Comparison of ENCODE assay signal across 1 cellular context in genomic region chr10:11165591-11166543, GRCh38.
TF ChIP-seq lines count a peak whose summit lies in the region.

No MANE protein-coding gene starts in this region.

TF ChIP-seq in WTC11, 78 proteins besides CTCF, POLR2A, EP300 and RAD21 (continued from another document):
- peak; percentile 37; the same call in 1 of the 2 replicates for TF ChIP-seq HMGXB4 (CRISPR knock-in tag; IDR thresholded peaks at IDR 0.05)
- TF ChIP-seq, protein P1, sequence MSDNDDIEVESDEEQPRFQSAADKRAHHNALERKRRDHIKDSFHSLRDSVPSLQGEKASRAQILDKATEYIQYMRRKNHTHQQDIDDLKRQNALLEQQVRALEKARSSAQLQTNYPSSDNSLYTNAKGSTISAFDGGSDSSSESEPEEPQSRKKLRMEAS (CRISPR knock-in tag; IDR thresholded peaks at IDR 0.05), result peak; percentile 50; the same call in 1 of the 2 replicates
- TF ChIP-seq, protein P2, sequence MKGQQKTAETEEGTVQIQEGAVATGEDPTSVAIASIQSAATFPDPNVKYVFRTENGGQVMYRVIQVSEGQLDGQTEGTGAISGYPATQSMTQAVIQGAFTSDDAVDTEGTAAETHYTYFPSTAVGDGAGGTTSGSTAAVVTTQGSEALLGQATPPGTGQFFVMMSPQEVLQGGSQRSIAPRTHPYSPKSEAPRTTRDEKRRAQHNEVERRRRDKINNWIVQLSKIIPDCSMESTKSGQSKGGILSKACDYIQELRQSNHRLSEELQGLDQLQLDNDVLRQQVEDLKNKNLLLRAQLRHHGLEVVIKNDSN (CRISPR knock-in tag; IDR thresholded peaks at IDR 0.05), result 0 out of 2 replicates have a peak, but pooled peaks have one; percentile 22
- TF ChIP-seq, protein P3, sequence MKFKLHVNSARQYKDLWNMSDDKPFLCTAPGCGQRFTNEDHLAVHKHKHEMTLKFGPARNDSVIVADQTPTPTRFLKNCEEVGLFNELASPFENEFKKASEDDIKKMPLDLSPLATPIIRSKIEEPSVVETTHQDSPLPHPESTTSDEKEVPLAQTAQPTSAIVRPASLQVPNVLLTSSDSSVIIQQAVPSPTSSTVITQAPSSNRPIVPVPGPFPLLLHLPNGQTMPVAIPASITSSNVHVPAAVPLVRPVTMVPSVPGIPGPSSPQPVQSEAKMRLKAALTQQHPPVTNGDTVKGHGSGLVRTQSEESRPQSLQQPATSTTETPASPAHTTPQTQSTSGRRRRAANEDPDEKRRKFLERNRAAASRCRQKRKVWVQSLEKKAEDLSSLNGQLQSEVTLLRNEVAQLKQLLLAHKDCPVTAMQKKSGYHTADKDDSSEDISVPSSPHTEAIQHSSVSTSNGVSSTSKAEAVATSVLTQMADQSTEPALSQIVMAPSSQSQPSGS (CRISPR knock-in tag; IDR thresholded peaks at IDR 0.05; ENCODE audit: borderline replicate concordance, low read depth), result no peak
- no peak for TF ChIP-seq E2F4 (CRISPR knock-in tag; IDR thresholded peaks at IDR 0.05; ENCODE audit: borderline replicate concordance, low read depth)
- TF ChIP-seq FOXP1 (CRISPR knock-in tag; IDR thresholded peaks at IDR 0.05; ENCODE audit: borderline replicate concordance), result 0 out of 2 replicates have a peak, but pooled peaks have one; percentile 21
TF ChIP-seq in WTC11: peak in this region for 6.
